Comparison of ENCODE assay signal across 1 cellular context in genomic region chr1:30134466-30135217, GRCh38.
A peak's percentile ranks its signal among the peaks of the same experiment; 100 is the strongest.
TF ChIP-seq lines count a peak whose summit lies in the region.

No MANE protein-coding gene starts in this region.

TF ChIP-seq in K562, 482 proteins besides CTCF, POLR2A, EP300 and RAD21 (continued from another document and continues in another):
- TF ChIP-seq GTF3C2 (IDR thresholded peaks at IDR 0.05; ENCODE audit: borderline replicate concordance, extremely low read depth, insufficient read length), result no peak
- TF ChIP-seq ZNF639 (CRISPR knock-in tag; conservative IDR thresholded peaks at IDR 0.05 in 1 of 2, IDR thresholded peaks at IDR 0.05 in 1 of 2), result no peak
- peak; percentile 65 for TF ChIP-seq FOSL1 (tag; conservative IDR thresholded peaks at IDR 0.05)
- peak; percentile 49; the same call in 1 of the 2 replicates for TF ChIP-seq DPF2 (IDR thresholded peaks at IDR 0.05)
- no peak for TF ChIP-seq PATZ1 (CRISPR knock-in tag; IDR thresholded peaks at IDR 0.05; ENCODE audit: borderline replicate concordance)
- TF ChIP-seq ELF1 (tag; IDR thresholded peaks at IDR 0.05), result 0 out of 2 replicates have a peak, but pooled peaks have one; percentile 54
- 0 out of 2 replicates have a peak, but pooled peaks have one; percentile 43 for TF ChIP-seq LEF1 (IDR thresholded peaks at IDR 0.05)
- no peak for TF ChIP-seq RBM22 (IDR thresholded peaks at IDR 0.05; ENCODE audit: low read depth, low read length, poor library complexity, severe bottlenecking)
- TF ChIP-seq VEZF1 (CRISPR knock-in tag; IDR thresholded peaks at IDR 0.05), result peak; percentile 30; the same call in 1 of the 2 replicates
- TF ChIP-seq PBX2 (CRISPR knock-in tag; IDR thresholded peaks at IDR 0.05; ENCODE audit: low read depth), result no peak
- 0 out of 2 replicates have a peak, but pooled peaks have one; percentile 30 for TF ChIP-seq PBX2 (tag; conservative IDR thresholded peaks at IDR 0.05; ENCODE audit: low read depth)
- TF ChIP-seq ZNF695 (CRISPR knock-in tag; IDR thresholded peaks at IDR 0.05), result no peak
- TF ChIP-seq ZNF347 (CRISPR knock-in tag; IDR thresholded peaks at IDR 0.05; ENCODE audit: low read depth), result no peak
- TF ChIP-seq TBL1XR1 (IDR thresholded peaks at IDR 0.05; ENCODE audit: low read length in 2 of 2), result no peak
- 0 out of 2 replicates have a peak, but pooled peaks have one; percentile 12 for TF ChIP-seq ATF7 (IDR thresholded peaks at IDR 0.05)
- no peak for TF ChIP-seq KDM4B (IDR thresholded peaks at IDR 0.05; ENCODE audit: borderline replicate concordance in 2 of 2, low read depth in 1 of 2)
- 0 out of 2 replicates have a peak, but pooled peaks have one; percentile 18 for TF ChIP-seq MEF2D (tag; conservative IDR thresholded peaks at IDR 0.05; ENCODE audit: low read depth)
- TF ChIP-seq ZBTB12 (CRISPR knock-in tag; IDR thresholded peaks at IDR 0.05), result no peak
- TF ChIP-seq E2F8 (IDR thresholded peaks at IDR 0.05; ENCODE audit: low read depth, partially characterized antibody), result no peak
- TF ChIP-seq ZNF592 (IDR thresholded peaks at IDR 0.05), result 0 out of 2 replicates have a peak, but pooled peaks have one; percentile 33
- TF ChIP-seq TGIF2 (CRISPR knock-in tag; IDR thresholded peaks at IDR 0.05), result no peak
- TF ChIP-seq RUNX1 (IDR thresholded peaks at IDR 0.05; ENCODE audit: low read depth), result no peak
- TF ChIP-seq POLR2H (tag; IDR thresholded peaks at IDR 0.05; ENCODE audit: low read depth), result no peak
- no peak for TF ChIP-seq JUND (IDR thresholded peaks at IDR 0.05; ENCODE audit: borderline replicate concordance, low read depth, low read length)
- peak; percentile 48; the same call in 1 of the 3 replicates for TF ChIP-seq JUND (tag; IDR thresholded peaks at IDR 0.05; ENCODE audit: borderline replicate concordance, low read depth, low read length)
- no peak for TF ChIP-seq HDAC8 (tag; IDR thresholded peaks at IDR 0.05)
- TF ChIP-seq PKNOX1 (IDR thresholded peaks at IDR 0.05), result no peak
- TF ChIP-seq ZNF174 (CRISPR knock-in tag; IDR thresholded peaks at IDR 0.05), result no peak
- TF ChIP-seq HDAC2 (IDR thresholded peaks at IDR 0.05), result 0 out of 2 replicates have a peak, but pooled peaks have one; percentile 44
- no peak for TF ChIP-seq FOXA3 (CRISPR knock-in tag; conservative IDR thresholded peaks at IDR 0.05 in 1 of 2, IDR thresholded peaks at IDR 0.05 in 1 of 2)
- no peak for TF ChIP-seq BCL6 (CRISPR knock-in tag; IDR thresholded peaks at IDR 0.05)
- no peak for TF ChIP-seq RBM15 (IDR thresholded peaks at IDR 0.05; ENCODE audit: insufficient read depth, low read length)
- TF ChIP-seq CBX8 (IDR thresholded peaks at IDR 0.05; ENCODE audit: borderline replicate concordance, extremely low read depth, low read depth, low read length, poor library complexity, severe bottlenecking), result no peak
- TF ChIP-seq HNRNPL (IDR thresholded peaks at IDR 0.05; ENCODE audit: low read depth, low read length), result no peak
- no peak for TF ChIP-seq MAFK (IDR thresholded peaks at IDR 0.05; ENCODE audit: low read length)
- TF ChIP-seq ATF3 (IDR thresholded peaks at IDR 0.05), result 0 out of 2 replicates have a peak, but pooled peaks have one; percentile 12
- no peak for TF ChIP-seq ATF3 (CRISPR knock-in tag; conservative IDR thresholded peaks at IDR 0.05)
- no peak for TF ChIP-seq SIN3A (IDR thresholded peaks at IDR 0.05; ENCODE audit: borderline replicate concordance in 2 of 2, control insufficient read depth in 1 of 2, low read depth in 2 of 2, low read length in 2 of 2)
